In genomic region chr14:93926873-93927571, GRCh38 we compare ENCODE assay signal across 19 cellular contexts. TPM values are rescaled to one million over a fixed set of nuclear protein-coding genes. Genes with fewer than 3 reads are reported as not detected.
A peak's percentile ranks its signal among the peaks of the same experiment; 100 is the strongest.
DNase-seq lines count a peak whose midpoint lies in the region; ATAC-seq, FAIRE-seq and TF ChIP-seq lines count a peak whose summit lies in the region.
"Had no signal": no experiment of that assay in that cellular context is flagged by ENCODE, and none has a peak within 500 bp of the region (broad histone marks: within the 10 kb centered on the region; RNA-seq: fewer than 3 reads in every experiment).

FAM181A (plus strand) TSS chr14:93927344; CDS start chr14:93928286, 942 bp downstream.

- no peak for ATAC-seq in GM21723 (IDR thresholded peaks at IDR 0.05; ENCODE audit: unreplicated experiment)
- no peak for ATAC-seq in stimulated activated naive B cell treated with anti-CD40 and anti-IgM and Interleukin-4, amounts not matched to agents 10 μg/mL and 1 μg/mL and 100 μg/mL, for 72 hours (replicated peaks)

- intact Hi-C loops in kidney (cut with DNase I), result no loop called here

- peaks cover 0 to 2% (median 0%) of the 10 kb centered on the region in 5 experiments for H3K9me3 Mint-ChIP-seq in brain
- no peaks in the 10 kb centered on the region for H3K9me3 Mint-ChIP-seq in stimulated activated naive B cell treated with anti-CD40 and anti-IgM and Interleukin-4, amounts not matched to agents 10 μg/mL and 1 μg/mL and 100 μg/mL, for 72 hours

- H3K27me3 Mint-ChIP-seq in brain, result peaks cover 5% of the 10 kb centered on the region
- peaks cover 0 to 9% of the 10 kb centered on the region in 2 donors for H3K27me3 Mint-ChIP-seq in stimulated activated naive B cell treated with anti-CD40 and anti-IgM and Interleukin-4, amounts not matched to agents 10 μg/mL and 1 μg/mL and 100 μg/mL, for 72 hours

- H3K36me3 Mint-ChIP-seq in brain, result no peaks in the 10 kb centered on the region
- no peaks in the 10 kb centered on the region for H3K36me3 Mint-ChIP-seq in stimulated activated naive B cell treated with anti-CD40 and anti-IgM and Interleukin-4, amounts not matched to agents 10 μg/mL and 1 μg/mL and 100 μg/mL, for 72 hours

- no peaks in the 10 kb centered on the region for H3K9me3 ChIP-seq in kidney (ENCODE audit: control insufficient read depth in 1 of 2, low read length in 2 of 2)
- H3K9me3 ChIP-seq in osteoblast (ENCODE audit: low read depth, low read length), result no peaks in the 10 kb centered on the region
- H3K9me3 ChIP-seq in effector memory CD4-positive, alpha-beta T cell (ENCODE audit: control insufficient read depth, low read length), result no peaks in the 10 kb centered on the region
- H3K9me3 ChIP-seq: heart left ventricle had no signal

- H2AFZ ChIP-seq in osteoblast (ENCODE audit: low read length), result no peak within 1 kb of the TSS
- H2AFZ ChIP-seq: GM23248 had no signal

- no peaks in the 10 kb centered on the region for H4K20me1 ChIP-seq in osteoblast (ENCODE audit: insufficient read depth, low read length)

- H3K4me1 ChIP-seq in kidney (ENCODE audit: control insufficient read depth in 1 of 2, insufficient read depth in 1 of 2, low read depth in 1 of 2, low read length in 2 of 2) (no peaks in the 10 kb centered on the region), osteoblast (ENCODE audit: insufficient read depth, low read length) (no peaks in the 10 kb centered on the region)
- no peaks in the 10 kb centered on the region for H3K4me1 ChIP-seq in effector memory CD4-positive, alpha-beta T cell (ENCODE audit: control insufficient read depth, insufficient read depth, low read length, poor library complexity, severe bottlenecking)
- H3K4me1 ChIP-seq: heart left ventricle had no signal

- peaks cover 66% of the 10 kb centered on the region for H3K4me1 Mint-ChIP-seq in brain
- H3K4me1 Mint-ChIP-seq in stimulated activated naive B cell treated with anti-CD40 and anti-IgM and Interleukin-4, amounts not matched to agents 10 μg/mL and 1 μg/mL and 100 μg/mL, for 72 hours, result no peaks in the 10 kb centered on the region

- no peak within 1 kb of the TSS for H3K4me2 ChIP-seq in osteoblast (ENCODE audit: insufficient read depth, low read length)

- no peak within 1 kb of the TSS for H3K9ac ChIP-seq in kidney (ENCODE audit: low read length in 2 of 2)
- H3K9ac ChIP-seq: GM23248 had no signal

- H3K27me3 ChIP-seq in H7 (ENCODE audit: control insufficient read depth, insufficient read depth, low read length), result no peaks in the 10 kb centered on the region
- no peaks in the 10 kb centered on the region for H3K27me3 ChIP-seq in osteoblast (ENCODE audit: insufficient read depth, low read length)
- H3K27me3 ChIP-seq in effector memory CD4-positive, alpha-beta T cell (replicated peaks; ENCODE audit: control insufficient read depth, insufficient read depth, low read length, poor library complexity, severe bottlenecking), result no peaks in the 10 kb centered on the region
- H3K27me3 ChIP-seq: heart left ventricle had no signal

- H3K79me2 ChIP-seq in osteoblast (ENCODE audit: insufficient read depth, low read length), result no peaks in the 10 kb centered on the region

- TF ChIP-seq CTCF in brain (conservative IDR thresholded peaks at IDR 0.05), result no peak
- no peak for TF ChIP-seq CTCF in kidney (IDR thresholded peaks at IDR 0.05; ENCODE audit: borderline replicate concordance, extremely low read depth, insufficient read depth)
- no peak for TF ChIP-seq CTCF in osteoblast (IDR thresholded peaks at IDR 0.05; ENCODE audit: extremely low read depth, low read depth, low read length)

- H3K4me3 ChIP-seq in H7 (ENCODE audit: insufficient read depth, low read depth, low read length) (no peak within 1 kb of the TSS), kidney (ENCODE audit: low read length in 2 of 2) (no peak within 1 kb of the TSS), osteoblast (ENCODE audit: insufficient read depth, low read length) (no peak within 1 kb of the TSS)
- no peak within 1 kb of the TSS for H3K4me3 ChIP-seq in effector memory CD4-positive, alpha-beta T cell (ENCODE audit: insufficient read depth, low read depth, low read length, poor library complexity, severe bottlenecking)
- H3K4me3 ChIP-seq: coronary artery, GM23248, heart left ventricle had no signal

- DNase-seq in H7 (peak; percentile 60), kidney (peak; percentile 75), osteoblast (ENCODE audit: insufficient read length, low spot score, missing footprints) (peak; percentile 63), NCI-H2081 (lab: John Stamatoyannopoulos, UW) (no peak)
- DNase-seq in effector memory CD4-positive, alpha-beta T cell, result no peak
- no peak for DNase-seq in stimulated activated naive B cell treated with anti-CD40 and anti-IgM and Interleukin-4, amounts not matched to agents 10 μg/mL and 1 μg/mL and 100 μg/mL, for 72 hours
- DNase-seq: activated effector memory CD4-positive, alpha-beta T cell treated with Interleukin-2 at 50 U/mL for 16 hours; GM23248; heart left ventricle; NCI-H2227 treated with DMSO at 0.1 percent for 48 hours; SIG-M5 had no signal

- peak within 1 kb of the TSS; percentile 77 to 86 (median 78) for H3K4me3 Mint-ChIP-seq in brain
- H3K4me3 Mint-ChIP-seq in stimulated activated naive B cell treated with anti-CD40 and anti-IgM and Interleukin-4, amounts not matched to agents 10 μg/mL and 1 μg/mL and 100 μg/mL, for 72 hours, result no peak within 1 kb of the TSS

- H3K27ac Mint-ChIP-seq in brain, result peak within 1 kb of the TSS; percentile 90 to 99 (median 98)
- no peak within 1 kb of the TSS for H3K27ac Mint-ChIP-seq in stimulated activated naive B cell treated with anti-CD40 and anti-IgM and Interleukin-4, amounts not matched to agents 10 μg/mL and 1 μg/mL and 100 μg/mL, for 72 hours

- no peak within 1 kb of the TSS for H3K27ac ChIP-seq in kidney (ENCODE audit: low read depth in 2 of 2, low read length in 2 of 2)
- H3K27ac ChIP-seq in osteoblast (ENCODE audit: low read depth, low read length), result no peak within 1 kb of the TSS
- H3K27ac ChIP-seq in effector memory CD4-positive, alpha-beta T cell (ENCODE audit: insufficient read depth, low read length, poor library complexity, severe bottlenecking), result no peak within 1 kb of the TSS
- H3K27ac ChIP-seq: coronary artery, GM23248, heart left ventricle had no signal

- H3K36me3 ChIP-seq in H7 (replicated peaks; ENCODE audit: control insufficient read depth, insufficient read depth, low read length) (no peaks in the 10 kb centered on the region), kidney (ENCODE audit: control insufficient read depth in 1 of 2, insufficient read depth in 2 of 2, low read length in 2 of 2) (no peaks in the 10 kb centered on the region), osteoblast (ENCODE audit: insufficient read depth, low read length) (no peaks in the 10 kb centered on the region)
- H3K36me3 ChIP-seq in effector memory CD4-positive, alpha-beta T cell (ENCODE audit: control insufficient read depth, insufficient read depth, low read length), result no peaks in the 10 kb centered on the region

- no peak for FAIRE-seq in kidney (lab: Jason Lieb, UNC)

RNA-seq across cellular contexts. Expression of gene FAM181A, which starts in this region (rescaled TPM):
- total RNA-seq in H7 (2014; rRNA removed; shearing (Covaris generic)), result not detected in 2 replicates
- polyA plus RNA-seq in brain (ENCODE audit: insufficient read depth, low read depth, low replicate concordance), result 2.3 TPM
- not detected for total RNA-seq in kidney
- polyA plus RNA-seq in kidney (ENCODE audit: insufficient read depth, low read depth, low replicate concordance), result not detected
- total RNA-seq in osteoblast, result not detected in 2 replicates
- total RNA-seq: GM23248; heart left ventricle; kidney epithelial cell; pulmonary artery endothelial cell; subcutaneous adipose tissue; T-helper 2 cell treated with Interferon-gamma antibody and Interleukin-4, amounts not matched to agents 100 ng/mL and 5 ng/mL, for 36 hours had no signal
- polyA plus RNA-seq: esophagus, GM23248, heart left ventricle had no signal

Comparison
In these comparisons a context has a peak if more than half of its experiments do, and no peak if none do; other contexts are left out.
1. Peak in DNase-seq in H7; RNA of the gene not detected or under 1 TPM.
2. Peak in DNase-seq in kidney; RNA of the gene not detected or under 1 TPM.
3. Peak in DNase-seq in osteoblast; RNA of the gene not detected or under 1 TPM.
4. H3K4me3 Mint-ChIP-seq: peak in brain (5 of 5); none in stimulated activated naive B cell treated with anti-CD40 and anti-IgM and Interleukin-4, amounts not matched to agents 10 μg/mL and 1 μg/mL and 100 μg/mL, for 72 hours (0 of 2).